ENCODE assay signal across 16 cellular contexts in genomic region chr1:163820748-163821147, GRCh38.
A peak's percentile ranks its signal among the peaks of the same experiment; 100 is the strongest.
DNase-seq lines count a peak whose midpoint lies in the region; FAIRE-seq and TF ChIP-seq lines count a peak whose summit lies in the region.
"Had no signal": no experiment of that assay in that cellular context is flagged by ENCODE, and none has a peak within 500 bp of the region (broad histone marks: within the 10 kb centered on the region; RNA-seq: fewer than 3 reads in every experiment).

No MANE protein-coding gene starts in this region.

- no peak for DNase-seq in AG09309 (ENCODE audit: low read depth)
- DNase-seq in KBM-7: peak; percentile 0
- DNase-seq in astrocyte (ENCODE audit: low read depth): no peak
- DNase-seq in hepatocyte (ENCODE audit: low spot score): no peak
- DNase-seq in effector CD4-positive, alpha-beta T cell: no peak
- no peak for DNase-seq in kidney glomerular epithelial cell (lab: John Stamatoyannopoulos, UW)
- no peak for DNase-seq in NCI-H2227 treated with DMSO at 0.1 percent for 48 hours (lab: John Stamatoyannopoulos, UW)
- no peak for DNase-seq in occipital lobe (lab: John Stamatoyannopoulos, UW)
- DNase-seq: activated T-cell treated with anti-CD3 and anti-CD28 coated beads, Interleukin-2, amount 50 U/mL, for 1 hour; amygdala; CD8-positive, alpha-beta memory T cell; effector CD8-positive, alpha-beta T cell; NCI-H2171 treated with DMSO at 0.1 percent for 48 hours; RPMI8226; stimulated activated CD4-positive, alpha-beta T cell treated with anti-CD3 and anti-CD28 coated beads, Interleukin-4, amount 100 ng/mL, for 4 hours had no signal

- no peak for FAIRE-seq in astrocyte (lab: Jason Lieb, UNC)

- WGBS in hepatocyte (ENCODE audit: low lambda C conversion rate, missing lambda C conversion rate): 77% methylated on average over 1 of the region's 1 CpG

- H3K27me3 Mint-ChIP-seq in astrocyte (ENCODE audit: low read depth, unreplicated experiment): no peaks in the 10 kb centered on the region
- H3K27me3 Mint-ChIP-seq: CD8-positive, alpha-beta memory T cell; stimulated activated naive CD8-positive, alpha-beta T cell treated with anti-CD3 and anti-CD28 coated beads, Interleukin-15, Interleukin-2, amounts not matched to agents 100 ng/mL and 50 ng/mL, for 24 hours had no signal

- H3K79me2 ChIP-seq in astrocyte (ENCODE audit: insufficient read depth, low read length) (no peaks in the 10 kb centered on the region), hepatocyte (no peaks in the 10 kb centered on the region)

- H3K27ac Mint-ChIP-seq in astrocyte (ENCODE audit: unreplicated experiment): no peak overlapping the region
- H3K27ac Mint-ChIP-seq: stimulated activated naive CD8-positive, alpha-beta T cell treated with anti-CD3 and anti-CD28 coated beads, Interleukin-15, Interleukin-2, amounts not matched to agents 100 ng/mL and 50 ng/mL, for 24 hours had no signal

- TF ChIP-seq CTCF in AG09309 (IDR thresholded peaks at IDR 0.05; ENCODE audit: control insufficient read depth, insufficient read depth, low read depth, low read length, missing control alignments): peak; percentile 24
- peak; percentile 11 for TF ChIP-seq CTCF in astrocyte (IDR thresholded peaks at IDR 0.05; ENCODE audit: insufficient read depth, low read depth, low read length)
- peak; percentile 39 for TF ChIP-seq CTCF in hepatocyte (IDR thresholded peaks at IDR 0.05; ENCODE audit: poor library complexity)

- H3K9ac ChIP-seq in astrocyte (ENCODE audit: low read length): no peak overlapping the region

- no peak overlapping the region for H3K4me3 Mint-ChIP-seq in astrocyte (ENCODE audit: unreplicated experiment)
- H3K4me3 Mint-ChIP-seq: CD8-positive, alpha-beta memory T cell; stimulated activated naive CD8-positive, alpha-beta T cell treated with anti-CD3 and anti-CD28 coated beads, Interleukin-15, Interleukin-2, amounts not matched to agents 100 ng/mL and 50 ng/mL, for 24 hours had no signal

- H3K4me3 ChIP-seq in AG09309 (ENCODE audit: control insufficient read depth, low read depth, low read length) (no peak overlapping the region), astrocyte (ENCODE audit: insufficient read depth, low read depth, low read length) (no peak overlapping the region), hepatocyte (no peak overlapping the region)

- no peak overlapping the region for H2AFZ ChIP-seq in astrocyte (ENCODE audit: low read depth, low read length)
- H2AFZ ChIP-seq in hepatocyte: no peak overlapping the region

- H3K27ac ChIP-seq in astrocyte (ENCODE audit: low read depth, low read length) (no peak overlapping the region), hepatocyte (no peak overlapping the region)

- H3K4me2 ChIP-seq in astrocyte (ENCODE audit: low read length): no peak overlapping the region
- H3K4me2 ChIP-seq in hepatocyte: no peak overlapping the region

- no peaks in the 10 kb centered on the region for H3K36me3 ChIP-seq in astrocyte (ENCODE audit: insufficient read depth, low read length)
- no peaks in the 10 kb centered on the region for H3K36me3 ChIP-seq in hepatocyte (replicated peaks; ENCODE audit: insufficient read depth, low read depth)

- H3K4me1 Mint-ChIP-seq in astrocyte (ENCODE audit: low read depth, unreplicated experiment): peaks cover 8% of the 10 kb centered on the region
- H3K4me1 Mint-ChIP-seq: CD8-positive, alpha-beta memory T cell had no signal

- H3K4me1 ChIP-seq in astrocyte (ENCODE audit: insufficient read depth, low read length) (no peaks in the 10 kb centered on the region), hepatocyte (ENCODE audit: insufficient read depth) (no peaks in the 10 kb centered on the region)

- in situ Hi-C loops in KBM-7 (cut with MboI; ENCODE audit: low pct_unique_long_range_greater_than_20kb, low sequenced_read_pairs): no loop called here

- H3K9me3 Mint-ChIP-seq in astrocyte (ENCODE audit: unreplicated experiment): no peaks in the 10 kb centered on the region

- H4K20me1 ChIP-seq in astrocyte (ENCODE audit: insufficient read depth, low read length) (no peaks in the 10 kb centered on the region), hepatocyte (ENCODE audit: insufficient read depth, poor library complexity, severe bottlenecking) (no peaks in the 10 kb centered on the region)

- H3K27me3 ChIP-seq in astrocyte (ENCODE audit: insufficient read depth, low read length) (no peaks in the 10 kb centered on the region), hepatocyte (no peaks in the 10 kb centered on the region)

- no peaks in the 10 kb centered on the region for H3K9me2 ChIP-seq in hepatocyte (replicated peaks; ENCODE audit: insufficient read depth)

- H3K36me3 Mint-ChIP-seq in astrocyte (ENCODE audit: low read depth, unreplicated experiment): no peaks in the 10 kb centered on the region
- H3K36me3 Mint-ChIP-seq: CD8-positive, alpha-beta memory T cell had no signal

- no peaks in the 10 kb centered on the region for H3K9me3 ChIP-seq in astrocyte (ENCODE audit: insufficient read depth, low read depth, low read length)
- H3K9me3 ChIP-seq in hepatocyte (ENCODE audit: low read depth): no peaks in the 10 kb centered on the region
